19 cellular contexts compared by ENCODE assay signal in genomic region chr15:45347033-45347432, GRCh38.
"Had no signal": no experiment of that assay in that cellular context is flagged by ENCODE, and none has a peak within 500 bp of the region (broad histone marks: within the 10 kb centered on the region; RNA-seq: fewer than 3 reads in every experiment).

No MANE protein-coding gene starts in this region.

- H3K27ac ChIP-seq: heart right ventricle, left ventricle myocardium inferior, psoas muscle, WERI-Rb-1 had no signal

- H3K4me1 ChIP-seq: psoas muscle had no signal

- H3K36me3 Mint-ChIP-seq: activated CD8-positive, alpha-beta memory T cell treated with anti-CD3 and anti-CD28 coated beads, Interleukin-2, amount 10 ng/mL, durations not matched to agents 7 days and 5 days; activated naive CD4-positive, alpha-beta T cell treated with anti-CD3 and anti-CD28 coated beads, Interleukin-2, amount 10 ng/mL, durations not matched to agents 7 days and 5 days; natural killer cell treated with Interleukin-12 subunit alpha and Interleukin-12 subunit beta and Interleukin-15 and Interleukin-18, amount 100 ng/mL, for 72 hours had no signal

- H3K4me3 ChIP-seq: heart right ventricle, left ventricle myocardium inferior, pancreas, psoas muscle had no signal

- H3K9me3 Mint-ChIP-seq: activated CD4-positive, alpha-beta T cell treated with anti-CD3 and anti-CD28 coated beads, Interleukin-2, amount 10 ng/mL, durations not matched to agents 7 days and 5 days; activated CD8-positive, alpha-beta T cell treated with anti-CD3 and anti-CD28 coated beads for 36 hours; activated naive CD4-positive, alpha-beta T cell treated with anti-CD3 and anti-CD28 coated beads, Interleukin-2, amount 10 ng/mL, durations not matched to agents 7 days and 5 days; natural killer cell treated with Interleukin-12 subunit alpha and Interleukin-12 subunit beta and Interleukin-15 and Interleukin-18, amount 100 ng/mL, for 72 hours had no signal

- ATAC-seq: activated CD8-positive, alpha-beta memory T cell treated with anti-CD3 and anti-CD28 coated beads, Interleukin-2, amount 10 ng/mL, durations not matched to agents 7 days and 5 days; activated CD8-positive, alpha-beta T cell treated with anti-CD3 and anti-CD28 coated beads for 36 hours; natural killer cell treated with Interleukin-12 subunit alpha and Interleukin-12 subunit beta and Interleukin-15 and Interleukin-18, amount 100 ng/mL, for 72 hours; psoas muscle; right cardiac atrium; stimulated activated naive CD8-positive, alpha-beta T cell treated with anti-CD3 and anti-CD28 coated beads, Interleukin-15, Interleukin-2, amounts not matched to agents 100 U/mL and 50 U/mL, for 24 hours had no signal

- H3K36me3 ChIP-seq: heart right ventricle, left ventricle myocardium inferior, pancreas, WERI-Rb-1 had no signal

- DNase-seq: activated CD4-positive, alpha-beta T cell treated with anti-CD3 and anti-CD28 coated beads, Interleukin-2, amount 10 ng/mL, durations not matched to agents 7 days and 5 days; activated CD4-positive, CD25-positive, alpha-beta regulatory T cell treated with anti-CD3 and anti-CD28 coated beads, Interleukin-2, amount 50 U/mL, for 72 hours; activated CD8-positive, alpha-beta memory T cell treated with anti-CD3 and anti-CD28 coated beads, Interleukin-2, amount 10 ng/mL, durations not matched to agents 7 days and 5 days; activated CD8-positive, alpha-beta T cell treated with anti-CD3 and anti-CD28 coated beads for 36 hours; activated effector memory CD4-positive, alpha-beta T cell treated with anti-CD3 and anti-CD28 coated beads, Interleukin-2, amount 50 U/mL, for 16 hours; activated naive CD4-positive, alpha-beta T cell treated with anti-CD3 and anti-CD28 coated beads, Interleukin-2, amount 10 ng/mL, durations not matched to agents 7 days and 5 days; activated T-cell treated with anti-CD3 and anti-CD28 coated beads for 4 hours; amygdala; heart right ventricle; kidney; left ventricle myocardium inferior; pancreas; psoas muscle; right cardiac atrium; stimulated activated CD4-positive, alpha-beta T cell treated with anti-CD3 and anti-CD28 coated beads, Interleukin-12 subunit alpha, Interleukin-12 subunit beta, amount 100 ng/mL, for 4 hours; stimulated activated CD4-positive, alpha-beta T cell treated with anti-CD3 and anti-CD28 coated beads, Interleukin-4, amount 100 ng/mL, for 4 hours; stimulated activated naive CD8-positive, alpha-beta T cell treated with anti-CD3 and anti-CD28 coated beads, Interleukin-15, Interleukin-2, amounts not matched to agents 100 U/mL and 50 U/mL, for 24 hours; WERI-Rb-1 had no signal

- H3K4me3 Mint-ChIP-seq: activated CD4-positive, alpha-beta T cell treated with anti-CD3 and anti-CD28 coated beads, Interleukin-2, amount 10 ng/mL, durations not matched to agents 7 days and 5 days; activated CD8-positive, alpha-beta memory T cell treated with anti-CD3 and anti-CD28 coated beads, Interleukin-2, amount 10 ng/mL, durations not matched to agents 7 days and 5 days; activated CD8-positive, alpha-beta T cell treated with anti-CD3 and anti-CD28 coated beads for 36 hours; activated naive CD4-positive, alpha-beta T cell treated with anti-CD3 and anti-CD28 coated beads, Interleukin-2, amount 10 ng/mL, durations not matched to agents 7 days and 5 days; natural killer cell treated with Interleukin-12 subunit alpha and Interleukin-12 subunit beta and Interleukin-15 and Interleukin-18, amount 100 ng/mL, for 72 hours had no signal

- H3K9me3 ChIP-seq: heart right ventricle, left ventricle myocardium inferior, pancreas, psoas muscle had no signal

- H3K27ac Mint-ChIP-seq: activated CD4-positive, alpha-beta T cell treated with anti-CD3 and anti-CD28 coated beads, Interleukin-2, amount 10 ng/mL, durations not matched to agents 7 days and 5 days; activated CD8-positive, alpha-beta memory T cell treated with anti-CD3 and anti-CD28 coated beads, Interleukin-2, amount 10 ng/mL, durations not matched to agents 7 days and 5 days; activated CD8-positive, alpha-beta T cell treated with anti-CD3 and anti-CD28 coated beads for 36 hours; activated naive CD4-positive, alpha-beta T cell treated with anti-CD3 and anti-CD28 coated beads, Interleukin-2, amount 10 ng/mL, durations not matched to agents 7 days and 5 days; natural killer cell treated with Interleukin-12 subunit alpha and Interleukin-12 subunit beta and Interleukin-15 and Interleukin-18, amount 100 ng/mL, for 72 hours had no signal

- H3K27me3 ChIP-seq: pancreas had no signal

- H3K4me1 Mint-ChIP-seq: activated CD4-positive, alpha-beta T cell treated with anti-CD3 and anti-CD28 coated beads, Interleukin-2, amount 10 ng/mL, durations not matched to agents 7 days and 5 days; activated CD8-positive, alpha-beta memory T cell treated with anti-CD3 and anti-CD28 coated beads, Interleukin-2, amount 10 ng/mL, durations not matched to agents 7 days and 5 days; activated naive CD4-positive, alpha-beta T cell treated with anti-CD3 and anti-CD28 coated beads, Interleukin-2, amount 10 ng/mL, durations not matched to agents 7 days and 5 days had no signal
